Comparison of ENCODE assay signal across 8 cellular contexts in the genomic region with DNA sequence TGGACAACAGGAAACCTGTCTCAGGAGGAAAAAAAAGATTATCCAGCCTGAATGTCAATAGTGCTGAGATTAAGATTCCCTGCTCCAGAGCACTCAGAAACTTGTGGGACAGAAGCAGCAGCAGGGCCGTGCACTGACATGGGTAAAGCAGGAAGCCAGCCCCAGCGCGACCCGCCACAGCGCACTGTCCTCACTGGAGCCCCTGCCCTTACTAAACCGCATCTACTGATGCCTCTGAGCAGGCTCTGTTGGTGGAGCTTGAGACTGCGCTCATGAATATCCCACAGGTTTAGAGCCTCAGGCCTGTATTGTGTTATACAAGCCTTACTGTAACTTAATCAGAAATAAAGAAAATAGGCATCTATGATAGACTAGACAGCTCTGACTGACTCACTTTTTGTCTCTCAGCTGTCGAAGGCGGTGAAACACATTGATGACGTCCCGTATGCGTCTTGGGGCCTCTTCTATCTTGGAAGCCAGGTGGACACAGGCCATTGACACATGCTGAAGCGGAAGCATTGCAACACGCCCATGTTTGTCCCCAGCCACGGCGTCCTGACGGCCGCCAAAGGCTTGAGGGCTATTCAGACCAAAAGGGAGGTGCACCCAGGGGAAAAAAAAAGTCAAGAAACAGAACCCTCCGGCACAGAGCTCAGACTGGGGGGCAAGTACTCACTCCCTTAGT. TPM values are rescaled to one million over a fixed set of nuclear protein-coding genes. Genes with fewer than 3 reads are reported as not detected.
DNase-seq lines count a peak whose midpoint lies in the region; ATAC-seq and TF ChIP-seq lines count a peak whose summit lies in the region.

No MANE protein-coding gene starts in this region.

- TF ChIP-seq CTCF in HL-60 (IDR thresholded peaks at IDR 0.05; ENCODE audit: insufficient read depth, low read length) (no peak), fibroblast of the aortic adventitia (IDR thresholded peaks at IDR 0.05; ENCODE audit: insufficient read depth, low read length) (no peak)

- H3K9ac ChIP-seq in skeletal muscle satellite cell (ENCODE audit: low read depth, low read length): peak overlapping the region; percentile 94

- H3K9me3 ChIP-seq in skeletal muscle satellite cell (replicated peaks; ENCODE audit: low read length): no peaks in the 10 kb centered on the region

- no peaks in the 10 kb centered on the region for H3K27me3 ChIP-seq in HL-60 (ENCODE audit: insufficient read depth, poor library complexity, severe bottlenecking)
- H3K27me3 ChIP-seq in skeletal muscle satellite cell (ENCODE audit: control insufficient read depth, insufficient read depth, low read length): no peaks in the 10 kb centered on the region

- H3K4me3 ChIP-seq in HL-60 (replicated peaks; ENCODE audit: insufficient read depth, low read length): peak overlapping the region; percentile 88
- peak overlapping the region; percentile 94 for H3K4me3 ChIP-seq in fibroblast of the aortic adventitia (ENCODE audit: low read depth, low read length)
- H3K4me3 ChIP-seq in skeletal muscle satellite cell (ENCODE audit: low read length): peak overlapping the region; percentile 95

- ATAC-seq in HG03354 (IDR thresholded peaks at IDR 0.05; ENCODE audit: poor library complexity, severe bottlenecking, unreplicated experiment): no peak

- DNase-seq in HL-60 (ENCODE audit: low read depth in 1 of 2, low spot score in 1 of 2) (peak; percentile 68 to 77), T1000 (lab: John Stamatoyannopoulos, UW) (peak; percentile 11), fibroblast of the aortic adventitia (ENCODE audit: low read depth) (peak; percentile 43), Kasumi-1 (lab: John Stamatoyannopoulos, UW) (no peak), activated gamma-delta T cell treated with Interleukin-2 at 50 U/mL for 16 hours (no peak)
- no peak for DNase-seq in activated effector memory CD4-positive, alpha-beta T cell treated with Interleukin-2 at 50 U/mL for 16 hours

- H3K4me1 ChIP-seq in skeletal muscle satellite cell (ENCODE audit: control insufficient read depth, insufficient read depth, low read length): peaks cover 36% of the 10 kb centered on the region

- H3K27ac ChIP-seq in HL-60 (replicated peaks): peak overlapping the region; percentile 92

- peaks cover 61% of the 10 kb centered on the region for H3K36me3 ChIP-seq in skeletal muscle satellite cell (ENCODE audit: insufficient read depth, low read length)

- H3K4me2 ChIP-seq in skeletal muscle satellite cell (ENCODE audit: low read length): peak overlapping the region; percentile 93

RNA-seq across cellular contexts. Expression of a gene that starts 1.2 kb away (rescaled TPM):
- 102 and 133 TPM in 2 replicates for total RNA-seq in fibroblast of the aortic adventitia (ENCODE audit: low replicate concordance)
- total RNA-seq in skeletal muscle satellite cell (2012; rRNA removed): 88.7 and 93.3 TPM in 2 replicates

RNA-seq across cellular contexts. Expression of a gene that starts 9.1 kb away (rescaled TPM):
- 104 and 123 TPM in 2 replicates for total RNA-seq in fibroblast of the aortic adventitia (ENCODE audit: low replicate concordance)
- total RNA-seq in skeletal muscle satellite cell (2012; rRNA removed): 122 and 141 TPM in 2 replicates

RNA-seq across cellular contexts. Expression of a gene that starts 23.0 kb away (rescaled TPM):
- 71.1 and 82.0 TPM in 2 replicates for total RNA-seq in fibroblast of the aortic adventitia (ENCODE audit: low replicate concordance)
- 172 and 180 TPM in 2 replicates for total RNA-seq in skeletal muscle satellite cell (2012; rRNA removed)

RNA-seq across cellular contexts. Expression of a gene that starts 23.1 kb away (rescaled TPM):
- 1.7 and 2.4 TPM in 2 replicates for total RNA-seq in fibroblast of the aortic adventitia (ENCODE audit: low replicate concordance)
- under 0.01 TPM in 2 replicates for total RNA-seq in skeletal muscle satellite cell (2012; rRNA removed)

RNA-seq across cellular contexts. Expression of a gene that starts 37.5 kb away (rescaled TPM):
- 1.8 and 2.9 TPM in 2 replicates for total RNA-seq in fibroblast of the aortic adventitia (ENCODE audit: low replicate concordance)
- total RNA-seq in skeletal muscle satellite cell (2012; rRNA removed): 1.5 and 2.4 TPM in 2 replicates

Comparison
In these comparisons a context has a peak if more than half of its experiments do, and no peak if none do; other contexts are left out.
1. DNase-seq: peak in HL-60 (2 of 2), T1000 (single experiment) and fibroblast of the aortic adventitia (single experiment); none in activated effector memory CD4-positive, alpha-beta T cell treated with Interleukin-2 at 50 U/mL for 16 hours (single experiment), Kasumi-1 (0 of 2) and activated gamma-delta T cell treated with Interleukin-2 at 50 U/mL for 16 hours (single experiment).
2. Peak in every context shown above with its lines, with median percentiles within 50 percentile points of each other: H3K4me3 ChIP-seq.